In the genomic region with DNA sequence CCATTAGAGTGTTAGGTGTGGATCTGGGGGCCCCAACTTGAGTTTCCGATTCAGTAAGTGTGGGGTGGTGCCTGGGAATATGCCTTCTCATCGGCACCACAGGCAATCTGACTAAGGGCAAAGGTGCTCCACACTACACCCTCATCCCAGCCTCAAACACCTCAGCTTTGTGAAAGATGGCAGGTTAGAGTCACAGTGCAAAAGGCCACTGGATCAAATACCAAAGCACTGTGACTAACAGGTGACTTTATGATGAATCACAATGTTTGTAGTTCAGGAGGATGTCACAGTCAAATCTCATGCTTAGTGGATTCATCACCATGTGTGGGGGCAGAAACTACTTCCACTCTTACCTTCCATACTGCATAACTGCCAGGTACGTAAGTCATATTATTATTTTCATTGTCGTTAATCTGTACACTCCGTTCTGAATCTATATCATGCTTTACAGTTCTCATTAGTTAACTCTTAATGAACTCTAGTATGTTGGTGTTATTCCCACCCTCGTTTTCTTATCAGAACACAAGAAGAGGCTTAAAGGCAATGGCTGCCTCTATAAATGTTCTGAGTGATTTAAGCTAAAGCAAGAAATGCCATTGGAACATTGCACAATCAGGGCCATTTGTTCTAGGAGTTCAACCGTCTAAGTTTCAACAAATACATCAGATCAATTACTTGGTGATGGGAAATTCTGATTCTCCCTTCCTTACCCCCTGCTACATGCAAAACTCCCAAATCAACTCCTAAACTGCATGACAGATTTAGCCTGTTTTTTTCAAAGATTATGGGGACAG, we compare ENCODE assay signal across 14 cellular contexts. TPM values are rescaled to one million over a fixed set of nuclear protein-coding genes. Genes with fewer than 3 reads are reported as not detected.
DNase-seq lines count a peak whose midpoint lies in the region; FAIRE-seq and TF ChIP-seq lines count a peak whose summit lies in the region.
"Had no signal": no experiment of that assay in that cellular context is flagged by ENCODE, and none has a peak within 500 bp of the region (broad histone marks: within the 10 kb centered on the region; RNA-seq: fewer than 3 reads in every experiment).

No MANE protein-coding gene starts in this region.

- DNase-seq in NCI-H2171 treated with DMSO at 0.1 percent for 48 hours (lab: John Stamatoyannopoulos, UW) = peak; percentile 8
- no peak for DNase-seq in NCI-H2171 (lab: John Stamatoyannopoulos, UW)
- peak; percentile 2 for DNase-seq in HFFc6
- peak; percentile 21 for DNase-seq in astrocyte of the hippocampus (ENCODE audit: low read depth, low spot score)
- DNase-seq in mesendoderm = no peak
- no peak for DNase-seq in foreskin melanocyte
- DNase-seq in kidney = no peak
- DNase-seq in GM13976 (ENCODE audit: low spot score) = no peak
- DNase-seq: 8988T; effector memory CD8-positive, alpha-beta T cell; NCI-H146; substantia nigra had no signal

- H3K23ac ChIP-seq in mesendoderm (ENCODE audit: low read length) = no peak overlapping the region

- H3K4ac ChIP-seq in mesendoderm (ENCODE audit: low read depth, low read length) = no peak overlapping the region

- H3K56ac ChIP-seq in mesendoderm (ENCODE audit: low read length) = no peak overlapping the region

- no peaks in the 10 kb centered on the region for H3K36me3 Mint-ChIP-seq in HFFc6 (ENCODE audit: low read depth)

- no peaks in the 10 kb centered on the region for H3K36me3 ChIP-seq in mesendoderm (ENCODE audit: control insufficient read depth, insufficient read depth, low read length)
- no peaks in the 10 kb centered on the region for H3K36me3 ChIP-seq in kidney (ENCODE audit: control insufficient read depth in 1 of 2, insufficient read depth in 2 of 2, low read length in 2 of 2)

- intact Hi-C loops in kidney (cut with DNase I) = no loop called here

- no peak overlapping the region for H3K27ac ChIP-seq in mesendoderm (ENCODE audit: low read depth, low read length)
- H3K27ac ChIP-seq in kidney (ENCODE audit: low read depth in 2 of 2, low read length in 2 of 2) = no peak overlapping the region

- H3K27ac Mint-ChIP-seq in HFFc6 = no peak overlapping the region
- H3K27ac Mint-ChIP-seq: effector memory CD8-positive, alpha-beta T cell had no signal

- H3K79me1 ChIP-seq in mesendoderm (ENCODE audit: low read length) = no peaks in the 10 kb centered on the region

- H3K27me3 Mint-ChIP-seq in HFFc6 (ENCODE audit: insufficient read depth) = no peaks in the 10 kb centered on the region
- H3K27me3 Mint-ChIP-seq: effector memory CD8-positive, alpha-beta T cell had no signal

- no peak for FAIRE-seq in kidney (lab: Jason Lieb, UNC)

- H3K4me1 Mint-ChIP-seq in HFFc6 (ENCODE audit: low read depth) = peaks cover 7% of the 10 kb centered on the region

- H3K9ac ChIP-seq in mesendoderm (ENCODE audit: low read length) (no peak overlapping the region), kidney (ENCODE audit: low read length in 2 of 2) (no peak overlapping the region)

- no peak overlapping the region for H3K4me3 Mint-ChIP-seq in HFFc6
- H3K4me3 Mint-ChIP-seq: effector memory CD8-positive, alpha-beta T cell; nephron had no signal

- H3K4me2 ChIP-seq in mesendoderm (ENCODE audit: low read length) = no peak overlapping the region

- no peak overlapping the region for H4K8ac ChIP-seq in mesendoderm (ENCODE audit: low read depth, low read length)

- no peak overlapping the region for H3K4me3 ChIP-seq in mesendoderm (ENCODE audit: low read length)
- no peak overlapping the region for H3K4me3 ChIP-seq in kidney (ENCODE audit: low read length in 2 of 2)

- no peak overlapping the region for H2BK120ac ChIP-seq in mesendoderm (ENCODE audit: low read depth, low read length)

- H3K4me1 ChIP-seq in mesendoderm (ENCODE audit: control insufficient read depth, low read depth, low read length) (peaks cover 4% of the 10 kb centered on the region), kidney (ENCODE audit: control insufficient read depth in 1 of 2, insufficient read depth in 1 of 2, low read depth in 1 of 2, low read length in 2 of 2) (no peaks in the 10 kb centered on the region)

- H3K79me2 ChIP-seq in mesendoderm (ENCODE audit: control insufficient read depth, insufficient read depth, low read length) = no peaks in the 10 kb centered on the region

- H2AK5ac ChIP-seq in mesendoderm (ENCODE audit: low read length) = no peak overlapping the region

- no peak overlapping the region for H3K18ac ChIP-seq in mesendoderm (ENCODE audit: low read length)

- no CpG with 5 or more reads among the region's 7 CpGs for WGBS in mesendoderm (ENCODE audit: extremely low coverage, insufficient coverage, low lambda C conversion rate)

- in situ Hi-C loops in GM13976 (cut with MboI; ENCODE audit: low sequenced_read_pairs, unreplicated experiment) = no loop called here

- no peak for TF ChIP-seq CTCF in HFFc6 (IDR thresholded peaks at IDR 0.05)
- TF ChIP-seq CTCF in kidney (IDR thresholded peaks at IDR 0.05; ENCODE audit: borderline replicate concordance, extremely low read depth, insufficient read depth) = no peak
- TF ChIP-seq CTCF in GM13976 (IDR thresholded peaks at IDR 0.05; ENCODE audit: borderline replicate concordance, control extremely low read depth, extremely low read depth, insufficient read depth, missing control alignments) = no peak

- no peaks in the 10 kb centered on the region for H3K9me3 Mint-ChIP-seq in HFFc6
- H3K9me3 Mint-ChIP-seq: effector memory CD8-positive, alpha-beta T cell had no signal

- H4K5ac ChIP-seq in mesendoderm (ENCODE audit: low read length) = peak overlapping the region; percentile 61

- no peaks in the 10 kb centered on the region for H3K27me3 ChIP-seq in mesendoderm (ENCODE audit: insufficient read depth, low read length, poor library complexity)

- no peak overlapping the region for H2BK5ac ChIP-seq in mesendoderm (ENCODE audit: low read length)

- H3K9me3 ChIP-seq in kidney (ENCODE audit: control insufficient read depth in 1 of 2, low read length in 2 of 2) = no peaks in the 10 kb centered on the region

- no peak overlapping the region for H2BK15ac ChIP-seq in mesendoderm (replicated peaks; ENCODE audit: low read depth)

RNA-seq across cellular contexts. Expression of a gene that starts 50.2 kb away (rescaled TPM):
- not detected for total RNA-seq in HFFc6 (2021; fragmentation: NEBNext Ultra II Directional; extraction: Animal tissue kit (Norgen Biotek cat#: 25700))
- polyA plus RNA-seq in mesendoderm (2013, experiment 1 of 2) = 0.72 TPM
- polyA plus RNA-seq in mesendoderm (2013, experiment 2 of 2) = 0.83 TPM
- total RNA-seq in kidney = 1.4 TPM
- 0.54 TPM for polyA plus RNA-seq in kidney (ENCODE audit: insufficient read depth, low read depth, low replicate concordance)
- total RNA-seq: G401 had no signal

Comparison
In these comparisons a context has a peak if more than half of its experiments do, and no peak if none do; other contexts are left out.
1. DNase-seq: peak in NCI-H2171 treated with DMSO at 0.1 percent for 48 hours (single experiment), HFFc6 (single experiment) and astrocyte of the hippocampus (single experiment); none in NCI-H2171 (single experiment), mesendoderm (single experiment), foreskin melanocyte (single experiment), kidney (single experiment) and GM13976 (single experiment).